Comparison of ENCODE assay signal across 9 cellular contexts in genomic region chr1:212979340-212980122, GRCh38. TPM values are rescaled to one million over a fixed set of nuclear protein-coding genes. Genes with fewer than 3 reads are reported as not detected.
A peak's percentile ranks its signal among the peaks of the same experiment; 100 is the strongest.
DNase-seq lines count a peak whose midpoint lies in the region; ATAC-seq and TF ChIP-seq lines count a peak whose summit lies in the region.
"Had no signal": no experiment of that assay in that cellular context is flagged by ENCODE, and none has a peak within 500 bp of the region (broad histone marks: within the 10 kb centered on the region; RNA-seq: fewer than 3 reads in every experiment).

No MANE protein-coding gene starts in this region.

- H3K79me2 ChIP-seq in OCI-LY7 (ENCODE audit: insufficient read depth, low read depth, low read length): no peaks in the 10 kb centered on the region

- no peak for TF ChIP-seq CTCF in OCI-LY7 (conservative IDR thresholded peaks at IDR 0.05; ENCODE audit: low read length)

- H3K27me3 Mint-ChIP-seq in T-helper 2 cell treated with Interferon-gamma antibody and Interleukin-4, amounts not matched to agents 5 μg/mL and 100 μg/mL, for 36 hours (ENCODE audit: low read depth): no peaks in the 10 kb centered on the region
- H3K27me3 Mint-ChIP-seq: central memory CD8-positive, alpha-beta T cell had no signal

- CTCF ChIA-PET in OCI-LY7 (lab: Charles Lee; ENCODE audit: unreplicated experiment): no interaction called here

- no peak overlapping the region for H3K27ac Mint-ChIP-seq in T-helper 2 cell treated with Interferon-gamma antibody and Interleukin-4, amounts not matched to agents 5 μg/mL and 100 μg/mL, for 36 hours

- H4K20me1 ChIP-seq in OCI-LY7 (ENCODE audit: insufficient read depth, low read length): no peaks in the 10 kb centered on the region

- ATAC-seq in HG02588 (IDR thresholded peaks at IDR 0.05; ENCODE audit: unreplicated experiment): peak; percentile 78

- no peak overlapping the region for H2AFZ ChIP-seq in OCI-LY7 (ENCODE audit: low read length)

- H3K9me3 ChIP-seq in OCI-LY7 (ENCODE audit: low read length): no peaks in the 10 kb centered on the region

- H3K9me2 ChIP-seq in OCI-LY7 (ENCODE audit: insufficient read depth, low read length): no peaks in the 10 kb centered on the region

- H3K27ac ChIP-seq in OCI-LY7 (ENCODE audit: low read depth, low read length, poor library complexity, severe bottlenecking): no peak overlapping the region

- POLR2A ChIA-PET in OCI-LY7 (lab: Charles Lee): interaction anchor here (0.6 kb wide), 1 partner anchor 151 kb away, joined by 3 read pairs; no protein-coding TSS in a partner anchor

- no peaks in the 10 kb centered on the region for H3K4me1 ChIP-seq in OCI-LY7 (ENCODE audit: insufficient read depth, low read length, poor library complexity, severe bottlenecking)

- H3K36me3 ChIP-seq in OCI-LY7 (ENCODE audit: insufficient read depth, low read length): no peaks in the 10 kb centered on the region

- no peaks in the 10 kb centered on the region for H3K36me3 Mint-ChIP-seq in T-helper 2 cell treated with Interferon-gamma antibody and Interleukin-4, amounts not matched to agents 5 μg/mL and 100 μg/mL, for 36 hours (ENCODE audit: low read depth)

- DNase-seq in activated effector memory CD4-positive, alpha-beta T cell treated with anti-CD3 and anti-CD28 coated beads, Interleukin-2, amount 50 U/mL, for 16 hours: peak; percentile 71
- no peak for DNase-seq in activated effector memory CD4-positive, alpha-beta T cell treated with Interleukin-2 at 50 U/mL for 16 hours
- peak; percentile 36 for DNase-seq in T-helper 2 cell treated with Interferon-gamma antibody and Interleukin-4, amounts not matched to agents 5 μg/mL and 100 μg/mL, for 36 hours (ENCODE audit: low spot score)
- peak; percentile 22 to 28 for DNase-seq in stimulated activated CD8-positive, alpha-beta memory T cell treated with anti-CD3 and anti-CD28 coated beads, Interleukin-2, amount 100 ng/mL, for 48 hours (ENCODE audit: low read depth in 2 of 2)
- DNase-seq in GF-D8 (lab: John Stamatoyannopoulos, UW) (no peak), OCI-LY7 (ENCODE audit: low spot score) (no peak), NCI-H774 (lab: John Stamatoyannopoulos, UW) (no peak)

- intact Hi-C loops in OCI-LY7 (cut with micrococcal nuclease; ENCODE audit: unreplicated experiment): no loop called here

- H3K9me3 Mint-ChIP-seq in T-helper 2 cell treated with Interferon-gamma antibody and Interleukin-4, amounts not matched to agents 5 μg/mL and 100 μg/mL, for 36 hours: no peaks in the 10 kb centered on the region
- H3K9me3 Mint-ChIP-seq: central memory CD8-positive, alpha-beta T cell had no signal

- no peak overlapping the region for H3K4me3 ChIP-seq in OCI-LY7 (ENCODE audit: low read depth, low read length, poor library complexity, severe bottlenecking)

- no peak overlapping the region for H3K4me3 Mint-ChIP-seq in T-helper 2 cell treated with Interferon-gamma antibody and Interleukin-4, amounts not matched to agents 5 μg/mL and 100 μg/mL, for 36 hours
- H3K4me3 Mint-ChIP-seq: central memory CD8-positive, alpha-beta T cell had no signal

- BruUV-seq in OCI-LY7 (replicated peaks; lab: Mats Ljungman, UMichigan): no TSS peak

- no peak overlapping the region for H3K4me2 ChIP-seq in OCI-LY7 (ENCODE audit: low read length)

- peaks cover 12% of the 10 kb centered on the region for H3K4me1 Mint-ChIP-seq in T-helper 2 cell treated with Interferon-gamma antibody and Interleukin-4, amounts not matched to agents 5 μg/mL and 100 μg/mL, for 36 hours (ENCODE audit: low read depth)

RNA-seq across cellular contexts. Expression of gene VASH2, which starts 29.2 kb away (rescaled TPM):
- total RNA-seq in OCI-LY7 (2014; rRNA removed; shearing (Covaris generic)): 3.4 and 7.3 TPM in 2 replicates
- total RNA-seq in OCI-LY7 (2022): 7.4 and 7.5 TPM in 2 replicates

RNA-seq across cellular contexts. Expression of gene ANGEL2, which starts 36.1 kb away (rescaled TPM):
- total RNA-seq in OCI-LY7 (2014; rRNA removed; shearing (Covaris generic)): 24.1 and 40.1 TPM in 2 replicates
- total RNA-seq in OCI-LY7 (2022): 42.7 and 50.8 TPM in 2 replicates

Comparison
In these comparisons a context has a peak if more than half of its experiments do, and no peak if none do; other contexts are left out.
1. DNase-seq: peak in activated effector memory CD4-positive, alpha-beta T cell treated with anti-CD3 and anti-CD28 coated beads, Interleukin-2, amount 50 U/mL, for 16 hours (single experiment), T-helper 2 cell treated with Interferon-gamma antibody and Interleukin-4, amounts not matched to agents 5 μg/mL and 100 μg/mL, for 36 hours (single experiment) and stimulated activated CD8-positive, alpha-beta memory T cell treated with anti-CD3 and anti-CD28 coated beads, Interleukin-2, amount 100 ng/mL, for 48 hours (2 of 2); none in activated effector memory CD4-positive, alpha-beta T cell treated with Interleukin-2 at 50 U/mL for 16 hours (single experiment), GF-D8 (single experiment), OCI-LY7 (single experiment) and NCI-H774 (single experiment).